Comparison of ENCODE assay signal across 8 cellular contexts in genomic region chr7:124874644-124875163, GRCh38.
"Had no signal": no experiment of that assay in that cellular context is flagged by ENCODE, and none has a peak within 500 bp of the region (broad histone marks: within the 10 kb centered on the region; RNA-seq: fewer than 3 reads in every experiment).

No MANE protein-coding gene starts in this region.

- H3K9ac ChIP-seq: GM23248 had no signal

- DNase-seq: GM23248, GOT3, H7, HCEC 1CT, HFFc6, IMR-90, KBM-7 had no signal

- H3K27ac Mint-ChIP-seq: HFFc6 had no signal

- H2AFZ ChIP-seq: GM23248 had no signal

- H3K4me3 Mint-ChIP-seq: HFFc6 had no signal

- H3K4me3 ChIP-seq: GM23248 had no signal

- H3K27ac ChIP-seq: GM23248, HL-60 had no signal

- H3K9me3 Mint-ChIP-seq: HFFc6 had no signal
